15 cellular contexts compared by ENCODE assay signal in the genomic region with DNA sequence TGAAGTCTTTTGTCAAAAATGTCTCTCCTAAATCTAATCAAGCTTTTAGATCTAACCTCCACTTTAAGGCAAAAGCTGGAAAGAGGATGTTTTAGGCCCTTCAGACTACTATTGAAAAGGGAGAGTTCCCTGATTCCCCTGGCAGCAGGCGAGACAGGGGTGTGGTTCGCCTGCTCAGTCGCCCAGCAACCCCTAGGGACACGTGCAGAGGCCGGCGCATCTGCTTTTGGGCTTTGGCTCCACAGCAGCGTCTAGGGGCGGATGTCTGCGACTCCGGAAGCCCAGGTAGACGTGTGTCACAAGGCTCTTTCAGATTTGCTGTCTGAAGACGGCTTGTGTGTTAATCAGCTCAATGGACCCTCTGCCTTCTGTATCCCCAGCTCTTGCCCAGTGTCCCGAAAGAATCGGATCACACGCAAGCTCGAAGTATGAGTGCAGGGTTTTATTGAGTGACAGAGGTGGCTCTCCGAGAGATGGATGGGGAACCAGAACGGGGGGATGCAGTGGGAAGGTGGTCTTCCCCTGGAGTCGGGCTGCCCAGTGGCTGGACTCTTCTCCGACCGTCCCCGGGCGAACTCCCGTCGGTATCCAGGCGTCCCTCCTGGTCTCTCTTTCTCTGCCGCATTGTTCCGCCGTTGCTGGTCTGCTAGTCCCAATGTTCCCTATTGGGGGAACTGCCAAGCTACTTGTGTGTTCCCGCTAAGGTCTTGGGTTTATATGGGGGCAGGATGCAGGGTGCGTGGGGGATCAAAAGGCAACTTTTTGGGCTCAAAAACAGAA. TPM values are rescaled to one million over a fixed set of nuclear protein-coding genes. Genes with fewer than 3 reads are reported as not detected.
"Had no signal": no experiment of that assay in that cellular context is flagged by ENCODE, and none has a peak within 500 bp of the region (broad histone marks: within the 10 kb centered on the region; RNA-seq: fewer than 3 reads in every experiment).

No MANE protein-coding gene starts in this region.

- H3K9ac ChIP-seq: parathyroid adenoma had no signal

- H3K4me1 ChIP-seq: left lung, parathyroid adenoma had no signal

- H3K9me3 Mint-ChIP-seq: activated T-helper 17 cell treated with anti-CD3 and anti-CD28 coated beads, Interleukin-2, amount 50 U/mL, for 72 hours; naive thymus-derived CD8-positive, alpha-beta T cell had no signal

- H3K4me3 ChIP-seq: dorsolateral prefrontal cortex, gastroesophageal sphincter, left lung, tibial artery had no signal

- H3K27ac ChIP-seq: dorsolateral prefrontal cortex, gastroesophageal sphincter, left lung, parathyroid adenoma, tibial artery had no signal

- DNase-seq: activated CD4-positive, CD25-positive, alpha-beta regulatory T cell treated with anti-CD3 and anti-CD28 coated beads, Interleukin-2, amount 50 U/mL, for 72 hours; activated naive CD4-positive, alpha-beta T cell treated with anti-CD3 and anti-CD28 coated beads for 36 hours; activated T-cell treated with anti-CD3 and anti-CD28 coated beads for 4 hours; dorsolateral prefrontal cortex; endodermal cell; kidney; mesenchymal stem cell; naive thymus-derived CD8-positive, alpha-beta T cell; stimulated activated CD4-positive, alpha-beta T cell treated with anti-CD3 and anti-CD28 coated beads, Interleukin-12 subunit alpha, Interleukin-12 subunit beta, amount 100 ng/mL, for 4 hours; stimulated activated naive B cell treated with anti-CD40 and anti-IgM and Interleukin-4, amounts not matched to agents 10 μg/mL and 1 μg/mL and 100 μg/mL, for 72 hours; tibial artery had no signal

- H3K4me3 Mint-ChIP-seq: activated naive CD4-positive, alpha-beta T cell treated with anti-CD3 and anti-CD28 coated beads for 36 hours; activated T-helper 17 cell treated with anti-CD3 and anti-CD28 coated beads, Interleukin-2, amount 50 U/mL, for 72 hours; endodermal cell; naive thymus-derived CD8-positive, alpha-beta T cell; stimulated activated naive B cell treated with anti-CD40 and anti-IgM and Interleukin-4, amounts not matched to agents 10 μg/mL and 1 μg/mL and 100 μg/mL, for 72 hours had no signal

- H3K27me3 Mint-ChIP-seq: activated T-helper 17 cell treated with anti-CD3 and anti-CD28 coated beads, Interleukin-2, amount 50 U/mL, for 72 hours; naive thymus-derived CD8-positive, alpha-beta T cell had no signal

- H3K36me3 ChIP-seq: gastroesophageal sphincter, left lung had no signal

- H3K79me2 ChIP-seq: parathyroid adenoma had no signal

- H3K27ac Mint-ChIP-seq: activated naive CD4-positive, alpha-beta T cell treated with anti-CD3 and anti-CD28 coated beads for 36 hours; activated T-helper 17 cell treated with anti-CD3 and anti-CD28 coated beads, Interleukin-2, amount 50 U/mL, for 72 hours; endodermal cell; stimulated activated naive B cell treated with anti-CD40 and anti-IgM and Interleukin-4, amounts not matched to agents 10 μg/mL and 1 μg/mL and 100 μg/mL, for 72 hours had no signal

- H2AFZ ChIP-seq: parathyroid adenoma had no signal

- H3K9me3 ChIP-seq: gastroesophageal sphincter, left lung, tibial artery had no signal

- H3K27me3 ChIP-seq: dorsolateral prefrontal cortex, gastroesophageal sphincter, left lung, tibial artery had no signal

- H3K4me1 Mint-ChIP-seq: activated T-helper 17 cell treated with anti-CD3 and anti-CD28 coated beads, Interleukin-2, amount 50 U/mL, for 72 hours; endodermal cell; stimulated activated naive B cell treated with anti-CD40 and anti-IgM and Interleukin-4, amounts not matched to agents 10 μg/mL and 1 μg/mL and 100 μg/mL, for 72 hours had no signal

- ATAC-seq: activated T-helper 17 cell treated with anti-CD3 and anti-CD28 coated beads, Interleukin-2, amount 50 U/mL, for 72 hours; gastroesophageal sphincter; left lung; naive thymus-derived CD8-positive, alpha-beta T cell; stimulated activated naive B cell treated with anti-CD40 and anti-IgM and Interleukin-4, amounts not matched to agents 10 μg/mL and 1 μg/mL and 100 μg/mL, for 72 hours had no signal

RNA-seq across cellular contexts. Expression of a gene that starts 45.5 kb away (rescaled TPM):
- total RNA-seq: activated T-helper 17 cell treated with anti-CD3 and anti-CD28 coated beads, Interleukin-2, amount 50 U/mL, for 72 hours had no signal
